In genomic region chr15:38564557-38565286, GRCh38 we compare ENCODE assay signal across 8 cellular contexts. TPM values are rescaled to one million over a fixed set of nuclear protein-coding genes. Genes with fewer than 3 reads are reported as not detected.
DNase-seq lines count a peak whose midpoint lies in the region; ATAC-seq lines count a peak whose summit lies in the region.

Gene RASGRP1 (minus strand): TSS chr15:38564814. CDS start chr15:38564628, 186 bp downstream.

- no peaks in the 10 kb centered on the region for H3K9me3 Mint-ChIP-seq in activated naive CD8-positive, alpha-beta T cell (ENCODE audit: low read depth)

- no peak within 1 kb of the TSS for H3K27ac ChIP-seq in right cardiac atrium (ENCODE audit: low read length)

- H3K27ac Mint-ChIP-seq in activated naive CD8-positive, alpha-beta T cell = peak within 1 kb of the TSS; percentile 98

- intact Hi-C loops in right cardiac atrium (cut with DNase I) (loop anchor here in 3 of 4 donors (5.0 to 10.0 kb wide), 4 partner anchors 60 to 120 kb away; no protein-coding TSS in a partner anchor), sciatic nerve (cut with DNase I) (loop anchor here (10.0 kb wide), 1 partner anchor 120 kb away; no protein-coding TSS in a partner anchor)

- peak; percentile 73 for DNase-seq in COLO668 (lab: John Stamatoyannopoulos, UW; ENCODE audit: unreplicated experiment)
- DNase-seq in SK-N-DZ (ENCODE audit: low spot score) = peak; percentile 25
- peak; percentile 46 to 85 (median 84) for DNase-seq in right cardiac atrium
- peak; percentile 67 for DNase-seq in sciatic nerve (ENCODE audit: low spot score)
- DNase-seq in NCI-H2029 treated with DMSO at 0.1 percent for 48 hours (lab: John Stamatoyannopoulos, UW) = no peak

- peaks cover 59% of the 10 kb centered on the region for H3K4me1 Mint-ChIP-seq in activated naive CD8-positive, alpha-beta T cell (ENCODE audit: low read depth)

- WGBS in right cardiac atrium = 3% methylated on average over 85 of the region's 85 CpGs

- ATAC-seq in GM19372 (IDR thresholded peaks at IDR 0.05; ENCODE audit: low read depth, unreplicated experiment) (peak; percentile 60), HG03469 (IDR thresholded peaks at IDR 0.05; ENCODE audit: unreplicated experiment) (peak; percentile 47), right cardiac atrium (peak; percentile 84 to 87), sciatic nerve (peak; percentile 76)

- no peaks in the 10 kb centered on the region for H3K27me3 Mint-ChIP-seq in activated naive CD8-positive, alpha-beta T cell

- peak within 1 kb of the TSS; percentile 95 for H3K4me3 Mint-ChIP-seq in activated naive CD8-positive, alpha-beta T cell

- peak within 1 kb of the TSS; percentile 55 for H3K4me3 ChIP-seq in right cardiac atrium (ENCODE audit: low read length)

- no peaks in the 10 kb centered on the region for H3K4me1 ChIP-seq in right cardiac atrium (ENCODE audit: control insufficient read depth, insufficient read depth, low read length)

- H3K36me3 Mint-ChIP-seq in activated naive CD8-positive, alpha-beta T cell = peaks cover 3% of the 10 kb centered on the region

- no peaks in the 10 kb centered on the region for H3K27me3 ChIP-seq in right cardiac atrium (ENCODE audit: control insufficient read depth, insufficient read depth)

- H3K9me3 ChIP-seq in right cardiac atrium (ENCODE audit: control insufficient read depth, low read length) = no peaks in the 10 kb centered on the region

RNA-seq across cellular contexts. Expression of gene RASGRP1, which starts in this region (rescaled TPM):
- 0.29 TPM in 1 of 2 replicates, not detected in the other for polyA plus RNA-seq in SK-N-DZ (2014; cell fraction: cytosol; rRNA removed)
- polyA plus RNA-seq in SK-N-DZ (2014; cell fraction: nucleus; rRNA removed) = not detected in 2 replicates
- total RNA-seq in right cardiac atrium (1 to 10 TPM; 1.3 to 3.5 (median 2.0) TPM), sciatic nerve (1.2 TPM)
- 0.43 TPM for polyA plus RNA-seq in right cardiac atrium
